ENCODE assay signal across 8 cellular contexts in the genomic region with DNA sequence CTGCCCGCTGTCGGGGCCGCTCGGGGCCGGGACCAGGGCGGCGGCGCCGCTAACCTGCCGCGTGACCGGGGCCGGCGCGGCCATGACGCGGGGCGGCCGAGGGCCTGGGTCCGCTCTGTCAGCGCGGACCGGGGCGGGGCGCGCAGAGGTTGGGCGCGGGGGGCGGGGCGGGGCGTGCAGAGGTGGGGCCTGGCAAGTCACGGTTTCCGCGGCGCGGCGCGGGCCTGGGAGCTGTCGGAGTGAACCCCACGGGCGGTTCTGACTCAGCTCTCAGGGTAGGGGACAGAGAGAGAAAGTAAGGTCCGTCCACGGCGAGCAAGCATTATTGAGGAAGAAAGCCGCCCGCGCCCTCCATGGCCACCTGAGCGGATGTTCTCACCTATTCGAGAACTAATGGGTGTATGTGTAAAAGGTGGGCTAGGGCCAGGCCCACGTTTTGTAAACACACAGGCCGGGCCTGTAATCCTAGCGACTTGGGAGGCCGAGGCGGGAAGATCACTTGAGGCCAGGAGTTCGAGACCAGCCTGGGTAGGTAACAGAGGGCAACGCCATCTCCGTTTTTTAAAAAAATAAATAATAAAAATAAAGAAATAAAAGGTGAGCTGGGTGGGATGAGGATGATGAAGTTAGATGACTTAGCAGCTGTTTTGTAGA. TPM values are rescaled to one million over a fixed set of nuclear protein-coding genes. Genes with fewer than 3 reads are reported as not detected.
DNase-seq lines count a peak whose midpoint lies in the region; ATAC-seq and TF ChIP-seq lines count a peak whose summit lies in the region.

A gene with protein sequence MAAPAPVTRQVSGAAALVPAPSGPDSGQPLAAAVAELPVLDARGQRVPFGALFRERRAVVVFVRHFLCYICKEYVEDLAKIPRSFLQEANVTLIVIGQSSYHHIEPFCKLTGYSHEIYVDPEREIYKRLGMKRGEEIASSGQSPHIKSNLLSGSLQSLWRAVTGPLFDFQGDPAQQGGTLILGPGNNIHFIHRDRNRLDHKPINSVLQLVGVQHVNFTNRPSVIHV (minus strand): TSS at position 120 of the 654 bp plus-strand sequence. CDS start 36 bp downstream, at position 84.

- H3K36me3 ChIP-seq in NT2/D1 (ENCODE audit: insufficient read depth, insufficient read length, low read length), result peaks cover 14% of the 10 kb centered on the region
- H3K36me3 ChIP-seq in mucosa of stomach (ENCODE audit: control insufficient read depth, insufficient read depth, low read length), result no peaks in the 10 kb centered on the region

- H3K9ac ChIP-seq in NT2/D1 (ENCODE audit: insufficient read length, low read depth) (peak within 1 kb of the TSS; percentile 85), mucosa of stomach (ENCODE audit: low read length) (peak within 1 kb of the TSS; percentile 73)

- TF ChIP-seq CTCF in epithelial cell of proximal tubule (conservative IDR thresholded peaks at IDR 0.05; ENCODE audit: low read depth, low read length), result peak; percentile 0

- H3K27me3 ChIP-seq in NT2/D1 (ENCODE audit: insufficient read depth, insufficient read length), result no peaks in the 10 kb centered on the region
- H3K27me3 ChIP-seq in mucosa of stomach (ENCODE audit: control insufficient read depth, insufficient read depth, low read length), result no peaks in the 10 kb centered on the region

- ATAC-seq in HG03045 (IDR thresholded peaks at IDR 0.05; ENCODE audit: unreplicated experiment), result peak; percentile 85

- peak within 1 kb of the TSS; percentile 75 for H3K4me3 ChIP-seq in NT2/D1 (ENCODE audit: insufficient read length, low read depth)
- H3K4me3 ChIP-seq in epithelial cell of proximal tubule (ENCODE audit: low read depth, low read length), result peak within 1 kb of the TSS; percentile 82
- H3K4me3 ChIP-seq in mucosa of stomach (ENCODE audit: low read length), result peak within 1 kb of the TSS; percentile 44

- DNase-seq in NCI-H2196 (lab: John Stamatoyannopoulos, UW; ENCODE audit: unreplicated experiment) (peak; percentile 57), NCI-H2196 treated with DMSO at 0.1 percent for 48 hours (lab: John Stamatoyannopoulos, UW; ENCODE audit: unreplicated experiment) (no peak), NT2/D1 (ENCODE audit: low read depth, low spot score) (no peak), activated T-cell treated with anti-CD3 and anti-CD28 coated beads for 48 hours (ENCODE audit: low read depth) (peak; percentile 77), epithelial cell of proximal tubule (ENCODE audit: low read depth) (no peak)
- DNase-seq in stimulated activated CD8-positive, alpha-beta memory T cell treated with anti-CD3 and anti-CD28 coated beads, Interleukin-4, amount 100 ng/mL, for 4 hours (ENCODE audit: low read depth in 2 of 2, low spot score in 1 of 2), result peak; percentile 70 to 75

- H3K9me3 ChIP-seq in NT2/D1 (ENCODE audit: insufficient read depth, low read length) (no peaks in the 10 kb centered on the region), mucosa of stomach (ENCODE audit: control insufficient read depth, low read length) (no peaks in the 10 kb centered on the region)

- H3K4me1 ChIP-seq in NT2/D1 (ENCODE audit: insufficient read depth, insufficient read length) (no peaks in the 10 kb centered on the region), mucosa of stomach (ENCODE audit: control insufficient read depth, insufficient read depth, low read length) (peaks cover 9% of the 10 kb centered on the region)

RNA-seq across cellular contexts. Expression of the gene that starts here (rescaled TPM):
- 12.6 and 17.2 TPM in 2 replicates for total RNA-seq in epithelial cell of proximal tubule

Comparison
In these comparisons a context has a peak if more than half of its experiments do, and no peak if none do; other contexts are left out.
1. DNase-seq: peak in NCI-H2196 (single experiment), activated T-cell treated with anti-CD3 and anti-CD28 coated beads for 48 hours (single experiment) and stimulated activated CD8-positive, alpha-beta memory T cell treated with anti-CD3 and anti-CD28 coated beads, Interleukin-4, amount 100 ng/mL, for 4 hours (2 of 2); none in NCI-H2196 treated with DMSO at 0.1 percent for 48 hours (single experiment), NT2/D1 (single experiment) and epithelial cell of proximal tubule (single experiment).
2. Peak in every context shown above with its lines, with median percentiles within 50 percentile points of each other: H3K4me3 ChIP-seq.